ENCODE assay signal across 21 cellular contexts in the genomic region with DNA sequence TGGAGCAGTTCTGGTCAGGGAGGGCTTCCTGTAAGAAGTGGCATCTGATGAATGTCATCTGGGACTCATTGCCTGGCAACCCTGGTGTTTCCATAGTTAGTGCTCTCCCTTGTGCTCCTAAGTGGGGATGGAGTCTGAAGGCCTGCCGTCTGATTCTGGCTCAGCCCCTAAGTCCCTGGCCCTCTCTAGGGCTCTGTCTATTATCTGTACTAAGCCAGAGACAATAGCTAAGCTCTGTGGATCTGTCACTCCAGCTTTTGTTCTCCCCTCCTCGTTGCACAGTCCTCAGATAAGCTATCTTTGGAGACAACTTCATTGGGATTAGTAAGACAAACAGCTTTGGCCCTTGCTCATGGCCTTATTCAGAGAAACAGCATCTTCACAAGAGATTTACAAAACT.
"Had no signal": no experiment of that assay in that cellular context is flagged by ENCODE, and none has a peak within 500 bp of the region (broad histone marks: within the 10 kb centered on the region; RNA-seq: fewer than 3 reads in every experiment).

No MANE protein-coding gene starts in this region.

- H3K9me3 Mint-ChIP-seq: effector memory CD8-positive, alpha-beta T cell; natural killer cell; stimulated activated effector memory CD8-positive, alpha-beta T cell treated with anti-CD3 and anti-CD28 coated beads, Interleukin-12 subunit alpha, Interleukin-12 subunit beta, amount 100 ng/mL, for 72 hours had no signal

- H3K4me3 Mint-ChIP-seq: effector memory CD8-positive, alpha-beta T cell; natural killer cell; stimulated activated effector memory CD8-positive, alpha-beta T cell treated with anti-CD3 and anti-CD28 coated beads, Interleukin-12 subunit alpha, Interleukin-12 subunit beta, amount 100 ng/mL, for 72 hours had no signal

- H3K9ac ChIP-seq: parathyroid adenoma had no signal

- H3K9me3 ChIP-seq: gastrocnemius medialis, lower lobe of right lung, neutrophil, sigmoid colon, testis, tibial artery, upper lobe of left lung had no signal

- H3K27ac ChIP-seq: coronary artery, gastrocnemius medialis, lower lobe of right lung, neutrophil, parathyroid adenoma, sigmoid colon, testis, tibial artery, upper lobe of left lung had no signal

- H2AFZ ChIP-seq: parathyroid adenoma had no signal

- H3K36me3 ChIP-seq: gastrocnemius medialis, lower lobe of right lung, neutrophil, sigmoid colon, tibial artery, upper lobe of left lung had no signal

- H3K4me3 ChIP-seq: coronary artery, gastrocnemius medialis, lower lobe of right lung, sigmoid colon, testis, tibial artery, upper lobe of left lung had no signal

- H3K27ac Mint-ChIP-seq: effector memory CD8-positive, alpha-beta T cell; natural killer cell; progenitor cell of endocrine pancreas; stimulated activated effector memory CD8-positive, alpha-beta T cell treated with anti-CD3 and anti-CD28 coated beads, Interleukin-12 subunit alpha, Interleukin-12 subunit beta, amount 100 ng/mL, for 72 hours had no signal

- H3K27me3 ChIP-seq: testis, tibial artery, upper lobe of left lung had no signal

- H3K4me1 ChIP-seq: gastrocnemius medialis, lower lobe of right lung, parathyroid adenoma, sigmoid colon, testis, upper lobe of left lung had no signal

- H3K4me1 Mint-ChIP-seq: natural killer cell; stimulated activated effector memory CD8-positive, alpha-beta T cell treated with anti-CD3 and anti-CD28 coated beads, Interleukin-12 subunit alpha, Interleukin-12 subunit beta, amount 100 ng/mL, for 72 hours had no signal

- H3K36me3 Mint-ChIP-seq: natural killer cell; stimulated activated effector memory CD8-positive, alpha-beta T cell treated with anti-CD3 and anti-CD28 coated beads, Interleukin-12 subunit alpha, Interleukin-12 subunit beta, amount 100 ng/mL, for 72 hours had no signal

- H3K79me2 ChIP-seq: parathyroid adenoma had no signal

- DNase-seq: dermis blood vessel endothelial cell; effector memory CD8-positive, alpha-beta T cell; foreskin fibroblast; gastrocnemius medialis; head of caudate nucleus; left ventricle myocardium superior; lower lobe of right lung; natural killer cell; sigmoid colon; stimulated activated CD4-positive, alpha-beta T cell treated with anti-CD3 and anti-CD28 coated beads, Interleukin-2, amount 100 ng/mL, for 24 hours; stimulated activated CD4-positive, alpha-beta T cell treated with anti-CD3 and anti-CD28 coated beads, Interleukin-4, amount 100 ng/mL, for 24 hours; stimulated activated naive CD8-positive, alpha-beta T cell treated with anti-CD3 and anti-CD28 coated beads, Interleukin-15, Interleukin-2, amounts not matched to agents 100 U/mL and 50 U/mL, for 24 hours; substantia nigra; testis; tibial artery; upper lobe of left lung had no signal
